8 cellular contexts compared by ENCODE assay signal in genomic region chrX:24153175-24153795, GRCh38. TPM values are rescaled to one million over a fixed set of nuclear protein-coding genes. Genes with fewer than 3 reads are reported as not detected.
A peak's percentile ranks its signal among the peaks of the same experiment; 100 is the strongest.
DNase-seq lines count a peak whose midpoint lies in the region; ATAC-seq, FAIRE-seq and TF ChIP-seq lines count a peak whose summit lies in the region.

No MANE protein-coding gene starts in this region.

- peaks cover 32% of the 10 kb centered on the region for H3K4me1 ChIP-seq in DND-41 (ENCODE audit: insufficient read depth, low read length)
- peaks cover 26% of the 10 kb centered on the region for H3K4me1 ChIP-seq in Loucy (ENCODE audit: insufficient read depth, low read length, poor library complexity, severe bottlenecking)
- H3K4me1 ChIP-seq in GM12878 (ENCODE audit: control insufficient read depth, insufficient read depth, low read length): peaks cover 10% of the 10 kb centered on the region
- peaks cover 2 to 74% (median 57%) of the 10 kb centered on the region in 9 donors for H3K4me1 ChIP-seq in heart right ventricle

- RAD21 ChIA-PET in GM12878 (lab: Charles Lee; ENCODE audit: unreplicated experiment): interaction anchor here (1.3 kb wide), 1 partner anchor 90 kb away, joined by 3 read pairs; no protein-coding TSS in a partner anchor

- H3K4me2 ChIP-seq in DND-41 (ENCODE audit: insufficient read depth, low read length): peak overlapping the region; percentile 45; the same call in 1 of the 2 replicates
- peak overlapping the region; percentile 95 for H3K4me2 ChIP-seq in Loucy (ENCODE audit: low read depth, low read length, poor library complexity, severe bottlenecking)
- peak overlapping the region; percentile 82 for H3K4me2 ChIP-seq in GM12878 (ENCODE audit: control insufficient read depth, insufficient read depth)

- no peaks in the 10 kb centered on the region for H3K9me3 ChIP-seq in DND-41 (ENCODE audit: insufficient read depth, low read length, severe bottlenecking)
- H3K9me3 ChIP-seq in Loucy (ENCODE audit: insufficient read depth, low read depth, low read length): no peaks in the 10 kb centered on the region
- H3K9me3 ChIP-seq in GM12878 (replicated peaks; ENCODE audit: control insufficient read depth, insufficient read depth, low read length): no peaks in the 10 kb centered on the region
- no peaks in the 10 kb centered on the region for H3K9me3 ChIP-seq in heart right ventricle

- H3F3A ChIP-seq in Loucy (ENCODE audit: low read depth): no peaks in the 10 kb centered on the region; the same call in 1 of the 2 replicates

- SMC1A ChIA-PET in GM12878 (lab: Charles Lee; ENCODE audit: uncharacterized antibody, unreplicated experiment): interaction anchor here (1.7 kb wide), 1 partner anchor 10 kb away, joined by 6 read pairs; no protein-coding TSS in a partner anchor

- H3K36me3 ChIP-seq in DND-41 (ENCODE audit: insufficient read depth, low read length): peaks cover 34% of the 10 kb centered on the region
- no peaks in the 10 kb centered on the region for H3K36me3 ChIP-seq in Loucy (ENCODE audit: insufficient read depth, low read length)
- H3K36me3 ChIP-seq in GM12878 (ENCODE audit: control insufficient read depth in 2 of 2, insufficient read depth in 2 of 2, low read length in 1 of 2): peaks cover 0 to 7% of the 10 kb centered on the region in 2 experiments; a peak in 2 of 4 replicates
- H3K36me3 ChIP-seq in heart right ventricle: peaks cover 0 to 39% (median 0%) of the 10 kb centered on the region in 9 donors

- peaks cover 5% of the 10 kb centered on the region for H3K36me3 Mint-ChIP-seq in neural crest cell (ENCODE audit: low read depth)

- H3K9me2 ChIP-seq in Loucy (replicated peaks; ENCODE audit: low read depth, low read length): no peaks in the 10 kb centered on the region

- H3K79me2 ChIP-seq in DND-41 (ENCODE audit: insufficient read depth, low read length) (peaks cover 91% of the 10 kb centered on the region), Loucy (ENCODE audit: insufficient read depth, low read length) (peaks cover 84% of the 10 kb centered on the region), GM12878 (ENCODE audit: control insufficient read depth, insufficient read depth, low read length) (peaks cover 82% of the 10 kb centered on the region)

- POLR2A ChIA-PET in GM12878 (lab: Charles Lee): interaction anchor here (1.0 kb wide), 1 partner anchor 19 kb away, joined by 3 read pairs; no protein-coding TSS in a partner anchor

- H2AFZ ChIP-seq in DND-41 (ENCODE audit: low read depth, low read length): no peak overlapping the region
- no peak overlapping the region for H2AFZ ChIP-seq in Loucy (ENCODE audit: low read length)
- no peak overlapping the region for H2AFZ ChIP-seq in GM12878 (ENCODE audit: control insufficient read depth, low read depth, low read length)

- TF ChIP-seq POLR2A in GM12878 (IDR thresholded peaks at IDR 0.05; ENCODE audit: low read depth, low read length): no peak

- peak overlapping the region; percentile 2 for H3K27ac Mint-ChIP-seq in neural crest cell (ENCODE audit: unreplicated experiment)

- no peaks in the 10 kb centered on the region for H3K27me3 Mint-ChIP-seq in neural crest cell (ENCODE audit: low read depth)

- FAIRE-seq in GM12878 (lab: Jason Lieb, UNC): no peak

- DNase-seq in DND-41 (peak; percentile 33), GM12878 (ENCODE audit: low read depth, low spot score) (no peak), neural crest cell (ENCODE audit: low read depth, low spot score) (no peak), heart right ventricle (no peak)
- no peak for DNase-seq in effector CD8-positive, alpha-beta T cell (lab: John Stamatoyannopoulos, UW)

- WGBS in GM12878 (ENCODE audit: insufficient coverage, insufficient replicate concordance, low lambda C conversion rate, missing lambda C conversion rate): 4% methylated on average over 4 of the region's 4 CpGs
- 3 to 9% methylated on average over 4 of the region's 4 CpGs for WGBS in heart right ventricle, 2 donors

- peaks cover 63% of the 10 kb centered on the region for H3K4me1 Mint-ChIP-seq in neural crest cell

- H3K4me3 ChIP-seq in DND-41 (ENCODE audit: low read depth in 1 of 2, low read length in 2 of 2) (no peak overlapping the region), Loucy (ENCODE audit: low read length, poor library complexity, severe bottlenecking) (peak overlapping the region; percentile 99), GM12878 (peak overlapping the region; percentile 88), heart right ventricle (peak overlapping the region in 3 of 10 donors; percentile 4 to 5 (median 5))

- in situ Hi-C loops in GM12878 (cut with MboI): no loop called here

- peaks cover 42% of the 10 kb centered on the region; the same call in 1 of the 2 replicates for H4K20me1 ChIP-seq in DND-41 (ENCODE audit: insufficient read depth, low read length)
- peaks cover 59% of the 10 kb centered on the region for H4K20me1 ChIP-seq in Loucy (ENCODE audit: insufficient read depth, low read length, poor library complexity, severe bottlenecking)
- H4K20me1 ChIP-seq in GM12878 (ENCODE audit: control insufficient read depth, insufficient read depth): no peaks in the 10 kb centered on the region

- no peak for TF ChIP-seq CTCF in DND-41 (IDR thresholded peaks at IDR 0.05; ENCODE audit: borderline replicate concordance, extremely low read depth, low read length, poor library complexity, severe bottlenecking)
- TF ChIP-seq CTCF in Loucy (conservative IDR thresholded peaks at IDR 0.05; ENCODE audit: low read length): no peak
- no peak for TF ChIP-seq CTCF in GM12878 (IDR thresholded peaks at IDR 0.05 in 2 of 3, conservative IDR thresholded peaks at IDR 0.05 in 1 of 3; ENCODE audit: control insufficient read depth in 2 of 3, extremely low read depth in 1 of 3, insufficient read depth in 1 of 3, low read depth in 3 of 3, low read length in 3 of 3)
- no peak for TF ChIP-seq CTCF in neural crest cell (conservative IDR thresholded peaks at IDR 0.05)
- TF ChIP-seq CTCF in heart right ventricle (IDR thresholded peaks at IDR 0.05): no peak

- H3K4me3 Mint-ChIP-seq in neural crest cell: peak overlapping the region; percentile 72

- TF ChIP-seq RAD21 in GM12878 (IDR thresholded peaks at IDR 0.05; ENCODE audit: insufficient read depth, low read depth, low read length): no peak

- ATAC-seq in DND-41 (ENCODE audit: insufficient read depth, low read depth): no peak
- ATAC-seq in GM12878: peak; percentile 29
- no peak for ATAC-seq in GM18861 (IDR thresholded peaks at IDR 0.05; ENCODE audit: unreplicated experiment)
- ATAC-seq in GM21619 (IDR thresholded peaks at IDR 0.05; ENCODE audit: unreplicated experiment): no peak
- ATAC-seq in heart right ventricle: no peak

- H3K27ac ChIP-seq in DND-41 (ENCODE audit: low read length): no peak overlapping the region
- peak overlapping the region; percentile 22 for H3K27ac ChIP-seq in GM12878 (ENCODE audit: control insufficient read depth, insufficient read depth)
- peak overlapping the region in 1 of 10 donors; percentile 26 for H3K27ac ChIP-seq in heart right ventricle

- no TSS peak for BruUV-seq in GM12878 (replicated peaks; lab: Mats Ljungman, UMichigan)

- H3K9me3 Mint-ChIP-seq in neural crest cell: no peaks in the 10 kb centered on the region

- no peak overlapping the region for H3K9ac ChIP-seq in DND-41 (ENCODE audit: low read depth, low read length)
- H3K9ac ChIP-seq in Loucy (ENCODE audit: low read depth, low read length, poor library complexity, severe bottlenecking): peak overlapping the region; percentile 27
- peak overlapping the region; percentile 18 for H3K9ac ChIP-seq in GM12878 (ENCODE audit: control insufficient read depth, insufficient read depth, low read length)

- H3K27me3 ChIP-seq in DND-41 (ENCODE audit: insufficient read depth, low read length, poor library complexity) (no peaks in the 10 kb centered on the region), Loucy (ENCODE audit: insufficient read depth, low read length, poor library complexity, severe bottlenecking) (no peaks in the 10 kb centered on the region), GM12878 (replicated peaks in 1 of 2; ENCODE audit: control insufficient read depth in 2 of 2, insufficient read depth in 2 of 2, low read length in 1 of 2) (no peaks in the 10 kb centered on the region), heart right ventricle (no peaks in the 10 kb centered on the region)

- TF ChIP-seq EP300 in GM12878 (IDR thresholded peaks at IDR 0.05; ENCODE audit: borderline replicate concordance in 1 of 2, control insufficient read depth in 1 of 2, low read depth in 2 of 2, low read length in 2 of 2): no peak

- intact Hi-C loops in GM12878 (cut with micrococcal nuclease; ENCODE audit: unreplicated experiment) (loop anchor here (5.0 kb wide), 1 partner anchor 89 kb away; no protein-coding TSS in a partner anchor), heart right ventricle (cut with DNase I) (loop anchor here in 4 of 10 donors (5.0 to 10.0 kb wide), 5 partner anchors 34 to 246 kb away; partner anchors contain the start of genes APOO (in 1 of the 4), CXorf58 (in 1 of the 4) and EIF2S3 (in 1 of the 4))

- CTCF ChIA-PET in GM12878 (lab: Yijun Ruan, JAX): interaction anchor here (1.0 kb wide), 1 partner anchor 106 kb away, joined by 3 read pairs; no protein-coding TSS in a partner anchor

TF ChIP-seq in GM12878, 131 proteins besides CTCF, POLR2A, EP300 and RAD21 (continues in another document):
- no peak for TF ChIP-seq ZBED1 (IDR thresholded peaks at IDR 0.05; ENCODE audit: borderline replicate concordance)
- TF ChIP-seq CBFB (IDR thresholded peaks at IDR 0.05; ENCODE audit: low read depth): no peak
- no peak for TF ChIP-seq ZSCAN29 (IDR thresholded peaks at IDR 0.05)
- TF ChIP-seq EZH2 (IDR thresholded peaks at IDR 0.05; ENCODE audit: borderline replicate concordance, control insufficient read depth, low read depth, low read length): no peak

RNA-seq across cellular contexts. Expression of gene ZFX, which starts 3.8 kb away (rescaled TPM):
- total RNA-seq in GM12878 (2013; cell fraction: nucleolus; rRNA removed): 78.0 and 85.0 TPM in 2 replicates
- total RNA-seq in GM12878 (2014; rRNA removed): 26.6 and 27.2 TPM in 2 replicates
- 32.0 and 33.4 TPM in 2 replicates for total RNA-seq in GM12878 (2014; rRNA removed; fragmentation: Illumina TruSeq; extraction: Trizol)
- 36.7 and 40.9 TPM in 2 replicates for total RNA-seq in GM12878 (2021)
- 15.3 TPM for polyA plus RNA-seq in GM12878 (2011; ENCODE audit: low read depth)
- polyA plus RNA-seq in GM12878 (2011; rRNA removed): 26.0 and 30.2 TPM in 2 replicates
- polyA plus RNA-seq in GM12878 (2011; cell fraction: cytosol; rRNA removed): 12.2 and 14.1 TPM in 2 replicates
- polyA plus RNA-seq in GM12878 (2011; cell fraction: nucleus; rRNA removed): 21.4 and 21.7 TPM in 2 replicates
- 14.3 and 18.4 TPM in 2 replicates for polyA plus RNA-seq in GM12878 (2012)
- polyA plus RNA-seq in GM12878 (2014; fragmentation: Illumina TruSeq; extraction: Trizol): 17.9 and 18.8 TPM in 2 replicates
- polyA plus RNA-seq in GM12878 (2014; fragmentation: Nextera tagmentation; extraction: Ambion mirVana): 10 to 100 TPM in 1 of 2 experiments, 1 to 10 TPM in 1; 6.8 to 17.8 TPM
- polyA plus RNA-seq in GM12878 (2014; rRNA removed): 16.3 and 17.4 TPM in 2 replicates
- polyA plus RNA-seq in GM12878 (2016; fragmentation: Nextera tagmentation; extraction: Ambion mirVana): 10 to 100 TPM; 23.5 to 25.7 TPM
- polyA minus RNA-seq in GM12878 (2011; rRNA and poly(A)+ RNA removed): 74.5 and 136 TPM in 2 replicates
- 30.3 and 39.6 TPM in 2 replicates for polyA minus RNA-seq in GM12878 (2011; cell fraction: cytosol; rRNA and poly(A)+ RNA removed)
- 28.9 and 43.2 TPM in 2 replicates for polyA minus RNA-seq in GM12878 (2011; cell fraction: nucleus; rRNA and poly(A)+ RNA removed)
- 83.6 and 88.4 TPM in 2 replicates for total RNA-seq in neural crest cell
- 10 to 100 TPM; 32.0 to 57.6 (median 38.3) TPM for total RNA-seq in heart right ventricle
- polyA plus RNA-seq in heart right ventricle: 1 to 10 TPM; 3.2 to 9.9 TPM

Comparison
In these comparisons a context has a peak if more than half of its experiments do, and no peak if none do; other contexts are left out.
1. H3K4me2 ChIP-seq: peak in every context shown above with its lines; median percentile 95 in Loucy; 82 in GM12878; 45 in DND-41.
2. H3K4me3 ChIP-seq: peak in Loucy (single experiment) and GM12878 (single experiment); none in DND-41 (0 of 2).